ENCODE assay signal across 1 cellular context in genomic region chr12:24378548-24379011, GRCh38.
TF ChIP-seq lines count a peak whose summit lies in the region.

No MANE protein-coding gene starts in this region.

TF ChIP-seq in H1, 55 proteins besides CTCF, POLR2A, EP300 and RAD21 (continued from another document):
- TF ChIP-seq, protein P1, sequence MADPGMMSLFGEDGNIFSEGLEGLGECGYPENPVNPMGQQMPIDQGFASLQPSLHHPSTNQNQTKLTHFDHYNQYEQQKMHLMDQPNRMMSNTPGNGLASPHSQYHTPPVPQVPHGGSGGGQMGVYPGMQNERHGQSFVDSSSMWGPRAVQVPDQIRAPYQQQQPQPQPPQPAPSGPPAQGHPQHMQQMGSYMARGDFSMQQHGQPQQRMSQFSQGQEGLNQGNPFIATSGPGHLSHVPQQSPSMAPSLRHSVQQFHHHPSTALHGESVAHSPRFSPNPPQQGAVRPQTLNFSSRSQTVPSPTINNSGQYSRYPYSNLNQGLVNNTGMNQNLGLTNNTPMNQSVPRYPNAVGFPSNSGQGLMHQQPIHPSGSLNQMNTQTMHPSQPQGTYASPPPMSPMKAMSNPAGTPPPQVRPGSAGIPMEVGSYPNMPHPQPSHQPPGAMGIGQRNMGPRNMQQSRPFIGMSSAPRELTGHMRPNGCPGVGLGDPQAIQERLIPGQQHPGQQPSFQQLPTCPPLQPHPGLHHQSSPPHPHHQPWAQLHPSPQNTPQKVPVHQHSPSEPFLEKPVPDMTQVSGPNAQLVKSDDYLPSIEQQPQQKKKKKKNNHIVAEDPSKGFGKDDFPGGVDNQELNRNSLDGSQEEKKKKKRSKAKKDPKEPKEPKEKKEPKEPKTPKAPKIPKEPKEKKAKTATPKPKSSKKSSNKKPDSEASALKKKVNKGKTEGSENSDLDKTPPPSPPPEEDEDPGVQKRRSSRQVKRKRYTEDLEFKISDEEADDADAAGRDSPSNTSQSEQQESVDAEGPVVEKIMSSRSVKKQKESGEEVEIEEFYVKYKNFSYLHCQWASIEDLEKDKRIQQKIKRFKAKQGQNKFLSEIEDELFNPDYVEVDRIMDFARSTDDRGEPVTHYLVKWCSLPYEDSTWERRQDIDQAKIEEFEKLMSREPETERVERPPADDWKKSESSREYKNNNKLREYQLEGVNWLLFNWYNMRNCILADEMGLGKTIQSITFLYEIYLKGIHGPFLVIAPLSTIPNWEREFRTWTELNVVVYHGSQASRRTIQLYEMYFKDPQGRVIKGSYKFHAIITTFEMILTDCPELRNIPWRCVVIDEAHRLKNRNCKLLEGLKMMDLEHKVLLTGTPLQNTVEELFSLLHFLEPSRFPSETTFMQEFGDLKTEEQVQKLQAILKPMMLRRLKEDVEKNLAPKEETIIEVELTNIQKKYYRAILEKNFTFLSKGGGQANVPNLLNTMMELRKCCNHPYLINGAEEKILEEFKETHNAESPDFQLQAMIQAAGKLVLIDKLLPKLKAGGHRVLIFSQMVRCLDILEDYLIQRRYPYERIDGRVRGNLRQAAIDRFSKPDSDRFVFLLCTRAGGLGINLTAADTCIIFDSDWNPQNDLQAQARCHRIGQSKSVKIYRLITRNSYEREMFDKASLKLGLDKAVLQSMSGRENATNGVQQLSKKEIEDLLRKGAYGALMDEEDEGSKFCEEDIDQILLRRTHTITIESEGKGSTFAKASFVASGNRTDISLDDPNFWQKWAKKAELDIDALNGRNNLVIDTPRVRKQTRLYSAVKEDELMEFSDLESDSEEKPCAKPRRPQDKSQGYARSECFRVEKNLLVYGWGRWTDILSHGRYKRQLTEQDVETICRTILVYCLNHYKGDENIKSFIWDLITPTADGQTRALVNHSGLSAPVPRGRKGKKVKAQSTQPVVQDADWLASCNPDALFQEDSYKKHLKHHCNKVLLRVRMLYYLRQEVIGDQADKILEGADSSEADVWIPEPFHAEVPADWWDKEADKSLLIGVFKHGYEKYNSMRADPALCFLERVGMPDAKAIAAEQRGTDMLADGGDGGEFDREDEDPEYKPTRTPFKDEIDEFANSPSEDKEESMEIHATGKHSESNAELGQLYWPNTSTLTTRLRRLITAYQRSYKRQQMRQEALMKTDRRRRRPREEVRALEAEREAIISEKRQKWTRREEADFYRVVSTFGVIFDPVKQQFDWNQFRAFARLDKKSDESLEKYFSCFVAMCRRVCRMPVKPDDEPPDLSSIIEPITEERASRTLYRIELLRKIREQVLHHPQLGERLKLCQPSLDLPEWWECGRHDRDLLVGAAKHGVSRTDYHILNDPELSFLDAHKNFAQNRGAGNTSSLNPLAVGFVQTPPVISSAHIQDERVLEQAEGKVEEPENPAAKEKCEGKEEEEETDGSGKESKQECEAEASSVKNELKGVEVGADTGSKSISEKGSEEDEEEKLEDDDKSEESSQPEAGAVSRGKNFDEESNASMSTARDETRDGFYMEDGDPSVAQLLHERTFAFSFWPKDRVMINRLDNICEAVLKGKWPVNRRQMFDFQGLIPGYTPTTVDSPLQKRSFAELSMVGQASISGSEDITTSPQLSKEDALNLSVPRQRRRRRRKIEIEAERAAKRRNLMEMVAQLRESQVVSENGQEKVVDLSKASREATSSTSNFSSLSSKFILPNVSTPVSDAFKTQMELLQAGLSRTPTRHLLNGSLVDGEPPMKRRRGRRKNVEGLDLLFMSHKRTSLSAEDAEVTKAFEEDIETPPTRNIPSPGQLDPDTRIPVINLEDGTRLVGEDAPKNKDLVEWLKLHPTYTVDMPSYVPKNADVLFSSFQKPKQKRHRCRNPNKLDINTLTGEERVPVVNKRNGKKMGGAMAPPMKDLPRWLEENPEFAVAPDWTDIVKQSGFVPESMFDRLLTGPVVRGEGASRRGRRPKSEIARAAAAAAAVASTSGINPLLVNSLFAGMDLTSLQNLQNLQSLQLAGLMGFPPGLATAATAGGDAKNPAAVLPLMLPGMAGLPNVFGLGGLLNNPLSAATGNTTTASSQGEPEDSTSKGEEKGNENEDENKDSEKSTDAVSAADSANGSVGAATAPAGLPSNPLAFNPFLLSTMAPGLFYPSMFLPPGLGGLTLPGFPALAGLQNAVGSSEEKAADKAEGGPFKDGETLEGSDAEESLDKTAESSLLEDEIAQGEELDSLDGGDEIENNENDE (IDR thresholded peaks at IDR 0.05; ENCODE audit: insufficient replicate concordance, low read length): no peak
- TF ChIP-seq SP4 (IDR thresholded peaks at IDR 0.05; ENCODE audit: low read length) (no peak), BCL11A (IDR thresholded peaks at IDR 0.05; ENCODE audit: low read depth in 2 of 2, low read length in 2 of 2) (no peak), EGR1 (IDR thresholded peaks at IDR 0.05; ENCODE audit: borderline replicate concordance, low read depth, low read length) (no peak), BRCA1 (IDR thresholded peaks at IDR 0.05; ENCODE audit: low read depth, low read length) (no peak), SAP30 (IDR thresholded peaks at IDR 0.05; ENCODE audit: insufficient read depth, insufficient replicate concordance, low read length) (no peak)
TF ChIP-seq in H1: peak in this region for 0.
